ENCODE assay signal across 1 cellular context in genomic region chr1:13699510-13699909, GRCh38.
A peak's percentile ranks its signal among the peaks of the same experiment; 100 is the strongest.
TF ChIP-seq lines count a peak whose summit lies in the region.

No MANE protein-coding gene starts in this region.

TF ChIP-seq in GM12878, 131 proteins besides CTCF, POLR2A, EP300 and RAD21 (continued from another document):
- TF ChIP-seq ZBTB40 (IDR thresholded peaks at IDR 0.05; ENCODE audit: borderline replicate concordance) = peak; percentile 69
- TF ChIP-seq NFIC (IDR thresholded peaks at IDR 0.05; ENCODE audit: low read depth, low read length) = no peak
- no peak for TF ChIP-seq EGR1 (IDR thresholded peaks at IDR 0.05; ENCODE audit: borderline replicate concordance in 1 of 2, low read depth in 2 of 2, low read length in 2 of 2)
